In the genomic region with DNA sequence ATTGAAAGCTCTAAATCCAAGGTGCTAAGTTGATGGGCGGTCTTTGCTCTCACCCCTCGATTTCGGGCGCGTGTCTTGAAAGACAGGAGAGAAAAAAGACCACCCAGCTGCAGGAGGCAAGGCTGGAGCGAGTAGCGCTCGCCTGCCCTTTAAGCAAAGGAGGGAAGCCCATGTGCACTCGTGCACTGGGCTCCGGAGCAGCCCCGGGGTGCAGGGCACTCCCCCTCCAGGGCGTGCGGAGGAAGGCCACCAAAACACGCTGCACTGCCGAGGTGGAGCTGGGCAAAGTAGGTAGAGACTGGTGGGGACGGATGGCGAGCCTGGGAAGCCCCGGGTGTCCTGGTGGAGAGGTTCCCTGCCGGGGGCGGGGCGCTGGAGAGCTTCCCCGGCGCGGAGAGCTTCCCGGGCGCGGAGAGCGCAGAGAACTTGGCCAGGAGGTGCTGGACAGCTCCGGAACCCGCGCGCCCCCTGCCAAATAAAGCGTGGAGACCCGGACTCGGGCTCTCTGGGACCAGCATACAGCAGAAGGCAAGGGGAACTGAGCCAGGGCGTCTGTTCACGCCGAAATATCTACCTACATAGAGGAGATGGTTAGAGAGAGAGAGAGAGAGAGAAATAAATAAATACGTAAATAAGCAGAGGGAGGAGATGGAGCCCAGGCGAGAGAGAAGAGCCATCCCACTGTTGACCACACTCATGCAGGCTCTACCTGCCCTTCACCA, we compare ENCODE assay signal across 8 cellular contexts. TPM values are rescaled to one million over a fixed set of nuclear protein-coding genes. Genes with fewer than 3 reads are reported as not detected.
DNase-seq lines count a peak whose midpoint lies in the region; ATAC-seq and TF ChIP-seq lines count a peak whose summit lies in the region.

No MANE protein-coding gene starts in this region.

- H3K27me3 ChIP-seq in PC-9 (ENCODE audit: insufficient read depth, low read depth): peaks cover 25% of the 10 kb centered on the region
- peaks cover 73% of the 10 kb centered on the region for H3K27me3 ChIP-seq in left ventricle myocardium inferior (ENCODE audit: low read depth)

- H3K4me3 ChIP-seq in PC-9: no peak overlapping the region; the same call in 1 of the 2 replicates
- H3K4me3 ChIP-seq in left ventricle myocardium inferior: peak overlapping the region; percentile 69

- no peaks in the 10 kb centered on the region for H3F3A ChIP-seq in PC-9 (ENCODE audit: insufficient read depth, low read depth)

- no peaks in the 10 kb centered on the region for H3K79me2 ChIP-seq in PC-9 (ENCODE audit: low read depth)

- H3K4me1 ChIP-seq in PC-9 (replicated peaks; ENCODE audit: insufficient read depth) (0 out of 2 replicates have a peak, but pooled peaks cover 6% of the 10 kb centered on the region), left ventricle myocardium inferior (peaks cover 26% of the 10 kb centered on the region)

- no peaks in the 10 kb centered on the region for H4K20me1 ChIP-seq in PC-9 (ENCODE audit: insufficient read depth)

- POLR2A ChIA-PET in PC-9 (lab: Charles Lee; ENCODE audit: unreplicated experiment): no interaction called here

- H3K9me3 ChIP-seq in PC-9 (ENCODE audit: insufficient read depth, low read depth) (no peaks in the 10 kb centered on the region), left ventricle myocardium inferior (replicated peaks) (peaks cover 16% of the 10 kb centered on the region)

- no TSS peak for BruUV-seq in PC-9 (replicated peaks; lab: Mats Ljungman, UMichigan)

- H3K27ac ChIP-seq in PC-9: no peak overlapping the region
- H3K27ac ChIP-seq in left ventricle myocardium inferior (replicated peaks): no peak overlapping the region

- no peaks in the 10 kb centered on the region for H3K9me2 ChIP-seq in PC-9 (ENCODE audit: insufficient read depth)

- H2AFZ ChIP-seq in PC-9: peak overlapping the region; percentile 90

- CTCF ChIA-PET in PC-9 (lab: Charles Lee): interaction anchor here (0.8 kb wide), 1 partner anchor 1079 kb away, joined by 5 read pairs; no protein-coding TSS in a partner anchor

- H3K4me2 ChIP-seq in PC-9: peak overlapping the region; percentile 84

- no peaks in the 10 kb centered on the region for H3K36me3 ChIP-seq in PC-9 (ENCODE audit: low read depth)
- H3K36me3 ChIP-seq in left ventricle myocardium inferior: no peaks in the 10 kb centered on the region

- intact Hi-C loops in PC-9 (cut with micrococcal nuclease; ENCODE audit: unreplicated experiment) (no loop called here), left ventricle myocardium inferior (cut with micrococcal nuclease) (no loop called here)

- ATAC-seq in HG02759 (IDR thresholded peaks at IDR 0.05; ENCODE audit: unreplicated experiment): peak; percentile 64
- no peak for ATAC-seq in HG03439 (IDR thresholded peaks at IDR 0.05; ENCODE audit: unreplicated experiment)

- peak; percentile 35 for DNase-seq in DMS153 treated with DMSO at 0.1 percent for 48 hours (lab: John Stamatoyannopoulos, UW; ENCODE audit: unreplicated experiment)
- no peak for DNase-seq in PC-9
- DNase-seq in activated naive CD8-positive, alpha-beta T cell treated with anti-CD3 and anti-CD28 coated beads, Interleukin-2, amount 50 U/mL, for 16 hours (ENCODE audit: low read depth, low spot score): peak; percentile 18
- no peak for DNase-seq in left ventricle myocardium inferior
- peak; percentile 97 for DNase-seq in retina
- DNase-seq in RKO (ENCODE audit: low spot score): no peak

- TF ChIP-seq CTCF in PC-9 (conservative IDR thresholded peaks at IDR 0.05): no peak
- TF ChIP-seq CTCF in left ventricle myocardium inferior (IDR thresholded peaks at IDR 0.05; ENCODE audit: borderline replicate concordance): no peak

RNA-seq across cellular contexts. Expression of a gene that starts 0.6 kb away (rescaled TPM):
- total RNA-seq in PC-9 (2021): 0.61 and 1.2 TPM in 2 replicates
- total RNA-seq in left ventricle myocardium inferior: 0.55 TPM

Comparison
In these comparisons a context has a peak if more than half of its experiments do, and no peak if none do; other contexts are left out.
1. DNase-seq: peak in DMS153 treated with DMSO at 0.1 percent for 48 hours (single experiment), activated naive CD8-positive, alpha-beta T cell treated with anti-CD3 and anti-CD28 coated beads, Interleukin-2, amount 50 U/mL, for 16 hours (single experiment) and retina (single experiment); none in PC-9 (0 of 2), left ventricle myocardium inferior (single experiment) and RKO (single experiment).